In genomic region chr20:50635676-50636600, GRCh38 we compare ENCODE assay signal across 8 cellular contexts. TPM values are rescaled to one million over a fixed set of nuclear protein-coding genes. Genes with fewer than 3 reads are reported as not detected.
DNase-seq lines count a peak whose midpoint lies in the region; ATAC-seq and TF ChIP-seq lines count a peak whose summit lies in the region.

No MANE protein-coding gene starts in this region.

- H3K27me3 Mint-ChIP-seq in activated CD4-positive, alpha-beta T cell treated with anti-CD3 and anti-CD28 coated beads for 36 hours, result peaks cover 3% of the 10 kb centered on the region

- DNase-seq in ACHN (peak; percentile 67), GM13976 (ENCODE audit: low spot score) (peak; percentile 86), NCI-H226 (peak; percentile 57), dermis microvascular lymphatic vessel endothelial cell (ENCODE audit: low read depth in 2 of 2) (peak; percentile 21 to 49), medulla oblongata (ENCODE audit: extremely low spot score) (peak; percentile 37)
- DNase-seq in activated CD4-positive, alpha-beta T cell treated with anti-CD3 and anti-CD28 coated beads for 36 hours, result peak; percentile 84
- DNase-seq in stimulated activated naive CD4-positive, alpha-beta T cell (lab: John Stamatoyannopoulos, UW), result peak in 4 of 6 experiments; percentile 6 to 28 (median 16)

- no peaks in the 10 kb centered on the region for H3K36me3 Mint-ChIP-seq in activated CD4-positive, alpha-beta T cell treated with anti-CD3 and anti-CD28 coated beads for 36 hours (ENCODE audit: low read depth)

- in situ Hi-C loops in ACHN (cut with HindIII; ENCODE audit: low pct_ligation_motif_present, low pct_unique_long_range_greater_than_20kb, low sequenced_read_pairs) (no loop called here), GM13976 (cut with MboI; ENCODE audit: low sequenced_read_pairs, unreplicated experiment) (no loop called here)

- intact Hi-C loops in activated CD4-positive, alpha-beta T cell treated with anti-CD3 and anti-CD28 coated beads for 36 hours (cut with DNase I, micrococcal nuclease), result loop anchor here in 1 of 2 experiments (2.0 kb wide), 1 partner anchor 157 kb away; no protein-coding TSS in a partner anchor

- CTCF ChIA-PET in activated CD4-positive, alpha-beta T cell treated with anti-CD3 and anti-CD28 coated beads for 36 hours (lab: Charles Lee), result interaction anchor here (0.5 to 5.0 kb wide), 14 partner anchors 10 to 865 kb away, joined by 3 to 27 read pairs (median 4); no protein-coding TSS in a partner anchor

- no peak overlapping the region for H3K27ac Mint-ChIP-seq in activated CD4-positive, alpha-beta T cell treated with anti-CD3 and anti-CD28 coated beads for 36 hours

- TF ChIP-seq CTCF in GM13976 (IDR thresholded peaks at IDR 0.05; ENCODE audit: borderline replicate concordance, control extremely low read depth, extremely low read depth, insufficient read depth, missing control alignments), result peak; percentile 88

- peak; percentile 79 for ATAC-seq in activated CD4-positive, alpha-beta T cell treated with anti-CD3 and anti-CD28 coated beads for 36 hours
- no peak for ATAC-seq in HG02642 (IDR thresholded peaks at IDR 0.05; ENCODE audit: poor library complexity, unreplicated experiment)

- H3K4me3 Mint-ChIP-seq in activated CD4-positive, alpha-beta T cell treated with anti-CD3 and anti-CD28 coated beads for 36 hours, result no peak overlapping the region

- POLR2A ChIA-PET in activated CD4-positive, alpha-beta T cell treated with anti-CD3 and anti-CD28 coated beads for 36 hours (lab: Charles Lee), result no interaction called here

- H3K4me1 Mint-ChIP-seq in activated CD4-positive, alpha-beta T cell treated with anti-CD3 and anti-CD28 coated beads for 36 hours, result no peaks in the 10 kb centered on the region

- no peaks in the 10 kb centered on the region for H3K9me3 Mint-ChIP-seq in activated CD4-positive, alpha-beta T cell treated with anti-CD3 and anti-CD28 coated beads for 36 hours (ENCODE audit: low read depth)

RNA-seq across cellular contexts. Expression of gene RIPOR3, which starts 55.4 kb away (rescaled TPM):
- total RNA-seq in activated CD4-positive, alpha-beta T cell treated with anti-CD3 and anti-CD28 coated beads for 36 hours, result not detected
- total RNA-seq in dermis microvascular lymphatic vessel endothelial cell, result 0.13 TPM in 1 of 2 replicates, not detected in the other

Comparison
In these comparisons a context has a peak if more than half of its experiments do, and no peak if none do; other contexts are left out.
1. DNase-seq: peak in every context shown above with its lines; median percentile 86 in GM13976; 84 in activated CD4-positive, alpha-beta T cell treated with anti-CD3 and anti-CD28 coated beads for 36 hours; 67 in ACHN; 57 in NCI-H226; 37 in medulla oblongata; 35 in dermis microvascular lymphatic vessel endothelial cell; 16 in stimulated activated naive CD4-positive, alpha-beta T cell.